8 cellular contexts compared by ENCODE assay signal in genomic region chr1:32993215-32993566, GRCh38. TPM values are rescaled to one million over a fixed set of nuclear protein-coding genes. Genes with fewer than 3 reads are reported as not detected.
DNase-seq lines count a peak whose midpoint lies in the region; ATAC-seq and TF ChIP-seq lines count a peak whose summit lies in the region.

No MANE protein-coding gene starts in this region.

- H3K27me3 ChIP-seq in BLaER1 treated with 17β-estradiol and CSF1 and Interleukin-3, amounts not matched to agents 10 nM and 100 nM, result no peaks in the 10 kb centered on the region
- H3K27me3 ChIP-seq in GM23248 (replicated peaks; ENCODE audit: insufficient read depth) (no peaks in the 10 kb centered on the region), lower lobe of right lung (ENCODE audit: low read depth) (no peaks in the 10 kb centered on the region)

- H3K36me3 Mint-ChIP-seq in activated B cell treated with CpG ODN at 0.5 μM for 24 hours (ENCODE audit: low read depth), result no peaks in the 10 kb centered on the region

- H2AFZ ChIP-seq in GM23248, result no peak overlapping the region

- POLR2A ChIA-PET in activated B cell treated with CpG ODN at 0.5 μM for 24 hours (lab: Charles Lee), result interaction anchor here (0.5 to 5.2 kb wide), 15 partner anchors 9 to 171 kb away, joined by 3 to 109 read pairs (median 5); partner anchors contain the start of gene RNF19B

- H3F3A ChIP-seq in GM23248 (ENCODE audit: insufficient read depth), result peaks cover 53% of the 10 kb centered on the region

- TF ChIP-seq CTCF in activated B cell treated with CpG ODN at 0.5 μM for 24 hours (IDR thresholded peaks at IDR 0.05) (no peak), lower lobe of right lung (IDR thresholded peaks at IDR 0.05) (no peak)

- H3K27me3 Mint-ChIP-seq in activated B cell treated with CpG ODN at 0.5 μM for 24 hours, result no peaks in the 10 kb centered on the region

- H3K9ac ChIP-seq in BLaER1 treated with 17β-estradiol and CSF1 and Interleukin-3, amounts not matched to agents 10 nM and 100 nM, result peak overlapping the region; percentile 76 to 96 (median 89)
- peak overlapping the region; percentile 59 for H3K9ac ChIP-seq in GM23248

- peaks cover 0 to 5% (median 0%) of the 10 kb centered on the region in 11 experiments; a peak in 2 of 22 replicates for H3K9me3 ChIP-seq in BLaER1 treated with 17β-estradiol and CSF1 and Interleukin-3, amounts not matched to agents 10 nM and 100 nM (replicated peaks in 1 of 11)
- no peaks in the 10 kb centered on the region for H3K9me3 ChIP-seq in GM23248 (ENCODE audit: low read depth)
- H3K9me3 ChIP-seq in lower lobe of right lung, result no peaks in the 10 kb centered on the region

- peak overlapping the region; percentile 97 for H3K27ac Mint-ChIP-seq in activated B cell treated with CpG ODN at 0.5 μM for 24 hours

- H3K27ac ChIP-seq in BLaER1 treated with 17β-estradiol and CSF1 and Interleukin-3, amounts not matched to agents 10 nM and 100 nM, result peak overlapping the region; percentile 88 to 100 (median 99)
- H3K27ac ChIP-seq in GM23248 (peak overlapping the region; percentile 80), lower lobe of right lung (peak overlapping the region; percentile 84)

- H3K9me3 Mint-ChIP-seq in activated B cell treated with CpG ODN at 0.5 μM for 24 hours, result no peaks in the 10 kb centered on the region

- H3K79me2 ChIP-seq in GM23248 (ENCODE audit: insufficient read depth), result no peaks in the 10 kb centered on the region

- H3K4me3 Mint-ChIP-seq in activated B cell treated with CpG ODN at 0.5 μM for 24 hours, result peak overlapping the region; percentile 76

- H3K4me1 ChIP-seq in BLaER1 treated with 17β-estradiol and CSF1 and Interleukin-3, amounts not matched to agents 10 nM and 100 nM, result peaks cover 95 to 98% (median 97%) of the 10 kb centered on the region in 10 experiments
- H3K4me1 ChIP-seq in GM23248 (ENCODE audit: insufficient read depth), result peaks cover 47% of the 10 kb centered on the region
- H3K4me1 ChIP-seq in lower lobe of right lung, result peaks cover 67% of the 10 kb centered on the region

- in situ Hi-C loops in GM23248 (cut with MboI), result no loop called here

- H3K36me3 ChIP-seq in BLaER1 treated with 17β-estradiol and CSF1 and Interleukin-3, amounts not matched to agents 10 nM and 100 nM, result no peaks in the 10 kb centered on the region; a peak in 1 of 22 replicates
- H3K36me3 ChIP-seq in GM23248 (ENCODE audit: low read depth) (no peaks in the 10 kb centered on the region), lower lobe of right lung (no peaks in the 10 kb centered on the region)

- CTCF ChIA-PET in activated B cell treated with CpG ODN at 0.5 μM for 24 hours (lab: Charles Lee), result interaction anchor here (1.1 to 2.9 kb wide), 6 partner anchors 12 to 63 kb away, joined by 3 to 8 read pairs (median 5); no protein-coding TSS in a partner anchor

- peaks cover 67% of the 10 kb centered on the region for H3K4me1 Mint-ChIP-seq in activated B cell treated with CpG ODN at 0.5 μM for 24 hours

- intact Hi-C loops in activated B cell treated with CpG ODN at 0.5 μM for 24 hours (cut with micrococcal nuclease), result loop anchor here (5.0 kb wide), 1 partner anchor 176 kb away; the partner anchor contains the start of genes S100PBP and YARS1
- intact Hi-C loops in lower lobe of right lung (cut with DNase I), result no loop called here

- ATAC-seq in activated B cell treated with CpG ODN at 0.5 μM for 24 hours (ENCODE audit: low read depth) (peak; percentile 43), lower lobe of right lung (peak in 1 of 2 donors; percentile 34)

- no peaks in the 10 kb centered on the region for H3K9me2 ChIP-seq in GM23248 (ENCODE audit: insufficient read depth)

- H3K4me2 ChIP-seq in BLaER1 treated with 17β-estradiol and CSF1 and Interleukin-3, amounts not matched to agents 10 nM and 100 nM, result peak overlapping the region; percentile 89 to 99 (median 97)
- no peak overlapping the region for H3K4me2 ChIP-seq in GM23248 (ENCODE audit: unreplicated experiment)

- no peak for DNase-seq in GM23248
- no peak for DNase-seq in activated B cell treated with CpG ODN at 0.5 μM for 24 hours
- DNase-seq in lower lobe of right lung, result no peak
- no peak for DNase-seq in dedifferentiated amniotic fluid mesenchymal stem cell (ENCODE audit: extremely low spot score)
- no peak for DNase-seq in C1 segment of cervical spinal cord (lab: John Stamatoyannopoulos, UW)
- DNase-seq in HCEC 1CT, result no peak
- DNase-seq in NCI-H1694 treated with DMSO at 0.1 percent for 48 hours (lab: John Stamatoyannopoulos, UW), result no peak

- H3K4me3 ChIP-seq in BLaER1 treated with 17β-estradiol and CSF1 and Interleukin-3, amounts not matched to agents 10 nM and 100 nM, result peak overlapping the region in 9 of 10 experiments; percentile 7 to 53 (median 44); a peak in 13 of 20 replicates
- H3K4me3 ChIP-seq in GM23248 (no peak overlapping the region), lower lobe of right lung (no peak overlapping the region)

- H4K20me1 ChIP-seq in BLaER1 treated with 17β-estradiol and CSF1 and Interleukin-3, amounts not matched to agents 10 nM and 100 nM, result no peaks in the 10 kb centered on the region
- H4K20me1 ChIP-seq in GM23248 (ENCODE audit: insufficient read depth), result no peaks in the 10 kb centered on the region

- 83 to 89% methylated on average over 9 of the region's 9 CpGs for WGBS in GM23248 (ENCODE audit: low coverage in 1 of 2, low lambda C conversion rate in 2 of 2, missing lambda C conversion rate in 2 of 2), 2 experiments

RNA-seq across cellular contexts. Expression of gene RNF19B, which starts 28.6 kb away (rescaled TPM):
- total RNA-seq in GM23248 (2014; rRNA removed; shearing (Covaris generic)), result 9.5 and 11.1 TPM in 2 replicates
- polyA plus RNA-seq in GM23248 (2016; fragmentation: Nextera tagmentation; extraction: Ambion mirVana), result 1.5 and 1.6 TPM in 2 replicates
- total RNA-seq in activated B cell treated with CpG ODN at 0.5 μM for 24 hours, result 22.7 and 23.6 TPM in 2 replicates
- total RNA-seq in lower lobe of right lung, result 27.9 TPM

RNA-seq across cellular contexts. Expression of gene AK2, which starts 43.5 kb away (rescaled TPM):
- total RNA-seq in GM23248 (2014; rRNA removed; shearing (Covaris generic)), result 130 and 134 TPM in 2 replicates
- polyA plus RNA-seq in GM23248 (2016; fragmentation: Nextera tagmentation; extraction: Ambion mirVana), result 173 and 179 TPM in 2 replicates
- total RNA-seq in activated B cell treated with CpG ODN at 0.5 μM for 24 hours (156 and 162 TPM in 2 replicates), lower lobe of right lung (103 TPM)

Comparison
In these comparisons a context has a peak if more than half of its experiments do, and no peak if none do; other contexts are left out.
1. H3K4me3 ChIP-seq: peak in BLaER1 treated with 17β-estradiol and CSF1 and Interleukin-3, amounts not matched to agents 10 nM and 100 nM (9 of 10); none in GM23248 (single experiment) and lower lobe of right lung (single experiment).
2. Peak in every context shown above with its lines, with median percentiles within 50 percentile points of each other: H3K27ac ChIP-seq.